In genomic region chr9:93630806-93631411, GRCh38 we compare ENCODE assay signal across 25 cellular contexts.
"Had no signal": no experiment of that assay in that cellular context is flagged by ENCODE, and none has a peak within 500 bp of the region (broad histone marks: within the 10 kb centered on the region; RNA-seq: fewer than 3 reads in every experiment).

No MANE protein-coding gene starts in this region.

- H3K27me3 Mint-ChIP-seq: activated naive CD8-positive, alpha-beta T cell treated with anti-CD3 and anti-CD28 coated beads for 36 hours; naive thymus-derived CD8-positive, alpha-beta T cell had no signal

- H3K27ac Mint-ChIP-seq: activated naive CD4-positive, alpha-beta T cell treated with anti-CD3 and anti-CD28 coated beads for 36 hours; activated naive CD8-positive, alpha-beta T cell treated with anti-CD3 and anti-CD28 coated beads for 36 hours; endodermal cell had no signal

- H3K9me3 ChIP-seq: testis had no signal

- H3K27ac ChIP-seq: adrenal gland, body of pancreas, cardiac muscle cell, esophagus muscularis mucosa, foreskin keratinocyte, heart right ventricle, left lung, lower lobe of right lung, testis, transverse colon, VCaP had no signal

- ATAC-seq: body of pancreas; foreskin keratinocyte; left lung; lower lobe of right lung; naive thymus-derived CD8-positive, alpha-beta T cell; stimulated activated naive CD8-positive, alpha-beta T cell treated with anti-CD3 and anti-CD28 coated beads, Interleukin-15, Interleukin-2, amounts not matched to agents 100 U/mL and 50 U/mL, for 24 hours had no signal

- DNase-seq: activated CD4-positive, alpha-beta T cell treated with anti-CD3 and anti-CD28 coated beads for 4 hours; activated CD4-positive, alpha-beta T cell treated with anti-CD3 and anti-CD28 coated beads, Interleukin-2, amount 50 U/mL, for 4 hours; activated effector memory CD4-positive, alpha-beta T cell treated with anti-CD3 and anti-CD28 coated beads, Interleukin-2, amount 50 U/mL, for 16 hours; activated naive CD4-positive, alpha-beta T cell treated with anti-CD3 and anti-CD28 coated beads for 36 hours; activated naive CD8-positive, alpha-beta T cell treated with anti-CD3 and anti-CD28 coated beads for 36 hours; adrenal gland; aorta; body of pancreas; cortex of kidney; endodermal cell; foreskin keratinocyte; heart right ventricle; kidney glomerular epithelial cell; left lung; lower lobe of right lung; mesenchymal stem cell; naive thymus-derived CD8-positive, alpha-beta T cell; stimulated activated CD4-positive, alpha-beta T cell treated with anti-CD3 and anti-CD28 coated beads, Interleukin-2, amount 100 ng/mL, for 48 hours; stimulated activated naive CD8-positive, alpha-beta T cell treated with anti-CD3 and anti-CD28 coated beads, Interleukin-15, Interleukin-2, amounts not matched to agents 100 U/mL and 50 U/mL, for 24 hours; testis; transverse colon had no signal

- H3K4me1 ChIP-seq: adrenal gland, body of pancreas, foreskin keratinocyte, left lung, lower lobe of right lung, testis, transverse colon had no signal

- H3K4me3 Mint-ChIP-seq: activated naive CD4-positive, alpha-beta T cell treated with anti-CD3 and anti-CD28 coated beads for 36 hours; activated naive CD8-positive, alpha-beta T cell treated with anti-CD3 and anti-CD28 coated beads for 36 hours; endodermal cell; naive thymus-derived CD8-positive, alpha-beta T cell; neural crest cell had no signal

- H3K27me3 ChIP-seq: adrenal gland, body of pancreas, cardiac muscle cell, esophagus muscularis mucosa, foreskin keratinocyte, heart right ventricle, left lung, testis, transverse colon had no signal

- H3K4me1 Mint-ChIP-seq: activated naive CD8-positive, alpha-beta T cell treated with anti-CD3 and anti-CD28 coated beads for 36 hours; endodermal cell had no signal

- H3K36me3 ChIP-seq: cardiac muscle cell, transverse colon had no signal

- H3K4me3 ChIP-seq: adrenal gland, body of pancreas, cardiac muscle cell, esophagus muscularis mucosa, heart right ventricle, left lung, lower lobe of right lung, testis, transverse colon had no signal
